ENCODE assay signal across 19 cellular contexts in genomic region chr4:104909376-104909775, GRCh38.
A peak's percentile ranks its signal among the peaks of the same experiment; 100 is the strongest.
DNase-seq lines count a peak whose midpoint lies in the region; ATAC-seq, FAIRE-seq and TF ChIP-seq lines count a peak whose summit lies in the region.
"Had no signal": no experiment of that assay in that cellular context is flagged by ENCODE, and none has a peak within 500 bp of the region (broad histone marks: within the 10 kb centered on the region; RNA-seq: fewer than 3 reads in every experiment).

No MANE protein-coding gene starts in this region.

- peaks cover 54% of the 10 kb centered on the region for H3K27me3 Mint-ChIP-seq in mesothelial cell of epicardium (ENCODE audit: low read depth)

- no peaks in the 10 kb centered on the region for H3K36me3 Mint-ChIP-seq in mesothelial cell of epicardium
- H3K36me3 Mint-ChIP-seq: CD8-positive, alpha-beta T cell had no signal

- BruUV-seq in HepG2 (replicated peaks; lab: Mats Ljungman, UMichigan): no TSS peak
- BruUV-seq in K562 (replicated peaks; lab: Mats Ljungman, UMichigan): no TSS peak

- WGBS in HepG2 (ENCODE audit: low lambda C conversion rate): 0% methylated on average over 1 of the region's 1 CpG
- WGBS in right lobe of liver (ENCODE audit: insufficient coverage, low coverage, low lambda C conversion rate, missing lambda C conversion rate): 18% methylated on average over 1 of the region's 1 CpG
- 0% methylated on average over 1 of the region's 1 CpG for WGBS in K562 (ENCODE audit: insufficient coverage, low coverage, missing lambda C conversion rate)

- TF ChIP-seq CTCF in HepG2 (CRISPR knock-in tag; IDR thresholded peaks at IDR 0.05) (no peak), right lobe of liver (IDR thresholded peaks at IDR 0.05) (no peak), K562 (IDR thresholded peaks at IDR 0.05 in 2 of 3, conservative IDR thresholded peaks at IDR 0.05 in 1 of 3; ENCODE audit: insufficient read depth in 2 of 3, low read depth in 1 of 3, low read length in 3 of 3) (no peak), mesothelial cell of epicardium (IDR thresholded peaks at IDR 0.05; ENCODE audit: unreplicated experiment) (no peak)

- H3K79me2 ChIP-seq in HepG2 (ENCODE audit: insufficient read depth, low read length): no peaks in the 10 kb centered on the region
- no peaks in the 10 kb centered on the region for H3K79me2 ChIP-seq in K562 (ENCODE audit: control insufficient read depth, insufficient read depth, low read length)

- H3K9ac ChIP-seq in HepG2 (ENCODE audit: insufficient read depth, low read depth, low read length): no peak overlapping the region
- H3K9ac ChIP-seq in K562 (ENCODE audit: insufficient read depth in 1 of 2, low read depth in 2 of 2, low read length in 2 of 2): no peak overlapping the region
- H3K9ac ChIP-seq: BLaER1 treated with 17β-estradiol and CSF1 and Interleukin-3, amounts not matched to agents 10 nM and 100 nM had no signal

- DNase-seq in HepG2 (ENCODE audit: low spot score) (no peak), right lobe of liver (no peak), K562 (ENCODE audit: extremely low read depth in 1 of 4, low spot score in 3 of 4) (no peak), mesothelial cell of epicardium (ENCODE audit: low spot score in 2 of 2, unreplicated experiment in 2 of 2) (no peak), iPS-NIHi11 (ENCODE audit: low spot score) (no peak)
- DNase-seq: Caco-2; Calu3; CD4-positive, alpha-beta T cell; CD8-positive, alpha-beta T cell; DMS79 treated with DMSO at 0.1 percent for 48 hours; GF-D8 had no signal

- H3K4me3 ChIP-seq in HepG2 (replicated peaks in 1 of 3; ENCODE audit: insufficient read depth in 1 of 3, low read depth in 2 of 3, low read length in 3 of 3): no peak overlapping the region
- peak overlapping the region in 1 of 3 donors; percentile 52 for H3K4me3 ChIP-seq in right lobe of liver
- no peak overlapping the region for H3K4me3 ChIP-seq in K562
- H3K4me3 ChIP-seq: BLaER1 treated with 17β-estradiol and CSF1 and Interleukin-3, amounts not matched to agents 10 nM and 100 nM had no signal

- intact Hi-C loops in HepG2 (cut with micrococcal nuclease; ENCODE audit: unreplicated experiment): no loop called here
- intact Hi-C loops in right lobe of liver (cut with DNase I): no loop called here
- intact Hi-C loops in K562 (cut with micrococcal nuclease): no loop called here

- no peaks in the 10 kb centered on the region for H3K9me3 ChIP-seq in HepG2 (ENCODE audit: low read length)
- H3K9me3 ChIP-seq in right lobe of liver: no peaks in the 10 kb centered on the region
- no peaks in the 10 kb centered on the region for H3K9me3 ChIP-seq in K562 (replicated peaks; ENCODE audit: control insufficient read depth, insufficient read depth, low read depth, low read length)
- H3K9me3 ChIP-seq: Caco-2 had no signal

- H4K20me1 ChIP-seq in HepG2 (ENCODE audit: insufficient read depth, low read length) (no peaks in the 10 kb centered on the region), K562 (replicated peaks; ENCODE audit: control insufficient read depth, insufficient read depth, low read length) (no peaks in the 10 kb centered on the region)
- H4K20me1 ChIP-seq: BLaER1 treated with 17β-estradiol and CSF1 and Interleukin-3, amounts not matched to agents 10 nM and 100 nM had no signal

- CTCF ChIA-PET in HepG2 (lab: Yijun Ruan, JAX; ENCODE audit: low intra/inter-chr PET ratio, low total read pairs) (no interaction called here), K562 (lab: Yijun Ruan, JAX; ENCODE audit: low intra/inter-chr PET ratio) (no interaction called here)

- TF ChIP-seq EP300 in HepG2 (IDR thresholded peaks at IDR 0.05; ENCODE audit: low read depth in 2 of 2, low read length in 2 of 2): no peak
- no peak for TF ChIP-seq EP300 in HepG2 (CRISPR knock-in tag; IDR thresholded peaks at IDR 0.05; ENCODE audit: borderline replicate concordance)
- TF ChIP-seq EP300 in K562 (IDR thresholded peaks at IDR 0.05; ENCODE audit: low read length): no peak

- H2AFZ ChIP-seq in HepG2 (ENCODE audit: low read length) (no peak overlapping the region), K562 (ENCODE audit: low read depth, low read length) (no peak overlapping the region)

- H3K4me2 ChIP-seq in HepG2 (ENCODE audit: low read depth, low read length) (no peak overlapping the region), K562 (ENCODE audit: insufficient read depth, low read length) (no peak overlapping the region)
- H3K4me2 ChIP-seq: BLaER1 treated with 17β-estradiol and CSF1 and Interleukin-3, amounts not matched to agents 10 nM and 100 nM had no signal

- no peak overlapping the region for H3K27ac Mint-ChIP-seq in mesothelial cell of epicardium
- H3K27ac Mint-ChIP-seq: B cell; CD4-positive, alpha-beta T cell; CD8-positive, alpha-beta T cell had no signal

- ATAC-seq in HepG2 (no peak), right lobe of liver (no peak), K562 (no peak)
- ATAC-seq: CD8-positive, alpha-beta T cell had no signal

- peaks cover 4% of the 10 kb centered on the region for H3K9me3 Mint-ChIP-seq in mesothelial cell of epicardium
- H3K9me3 Mint-ChIP-seq: CD4-positive, alpha-beta T cell; CD8-positive, alpha-beta T cell had no signal

- H3K36me3 ChIP-seq in HepG2 (replicated peaks in 1 of 2; ENCODE audit: control insufficient read depth in 1 of 2, insufficient read depth in 2 of 2, low read length in 2 of 2) (no peaks in the 10 kb centered on the region), right lobe of liver (no peaks in the 10 kb centered on the region), K562 (ENCODE audit: control insufficient read depth, insufficient read depth, low read length) (no peaks in the 10 kb centered on the region)
- H3K36me3 ChIP-seq: BLaER1 treated with 17β-estradiol and CSF1 and Interleukin-3, amounts not matched to agents 10 nM and 100 nM had no signal

- TF ChIP-seq POLR2A in HepG2 (IDR thresholded peaks at IDR 0.05; ENCODE audit: insufficient read depth in 1 of 2, low read depth in 2 of 2, low read length in 2 of 2) (no peak), right lobe of liver (IDR thresholded peaks at IDR 0.05) (no peak), K562 (conservative IDR thresholded peaks at IDR 0.05) (no peak)

- POLR2A ChIA-PET in HepG2 (lab: Yijun Ruan, JAX): no interaction called here
- POLR2A ChIA-PET in K562 (lab: Yijun Ruan, JAX): no interaction called here

- H3K9me1 ChIP-seq in K562 (ENCODE audit: control insufficient read depth, insufficient read depth, low read length): no peaks in the 10 kb centered on the region

- FAIRE-seq in HepG2 (lab: Jason Lieb, UNC) (no peak), K562 (lab: Jason Lieb, UNC) (no peak)
- FAIRE-seq: D721Med, G401.6, GM12892, GM18507 had no signal

- H3K27ac ChIP-seq in HepG2 (ENCODE audit: extremely low read length, insufficient read depth, low read length) (no peak overlapping the region), right lobe of liver (peak overlapping the region in 1 of 3 donors; percentile 54), K562 (ENCODE audit: extremely low read depth, low read depth, low read length) (no peak overlapping the region)
- H3K27ac ChIP-seq: 22Rv1; BLaER1 treated with 17β-estradiol and CSF1 and Interleukin-3, amounts not matched to agents 10 nM and 100 nM; C4-2B had no signal

- H3K4me1 Mint-ChIP-seq in mesothelial cell of epicardium: no peaks in the 10 kb centered on the region
- H3K4me1 Mint-ChIP-seq: B cell had no signal

- TF ChIP-seq RAD21 in HepG2 (CRISPR knock-in tag; IDR thresholded peaks at IDR 0.05) (no peak), K562 (CRISPR knock-in tag; conservative IDR thresholded peaks at IDR 0.05 in 1 of 2, IDR thresholded peaks at IDR 0.05 in 1 of 2) (no peak)

- no peaks in the 10 kb centered on the region for H3K27me3 ChIP-seq in HepG2 (ENCODE audit: control insufficient read depth in 1 of 2, insufficient read depth in 2 of 2, low read length in 2 of 2)
- H3K27me3 ChIP-seq in right lobe of liver: no peaks in the 10 kb centered on the region
- H3K27me3 ChIP-seq in K562 (ENCODE audit: control insufficient read depth in 2 of 2, insufficient read depth in 2 of 2, low read length in 2 of 2): no peaks in the 10 kb centered on the region
- H3K27me3 ChIP-seq: BLaER1 treated with 17β-estradiol and CSF1 and Interleukin-3, amounts not matched to agents 10 nM and 100 nM had no signal

- H3K4me1 ChIP-seq in HepG2 (ENCODE audit: insufficient read depth, low read length) (no peaks in the 10 kb centered on the region), right lobe of liver (peaks cover 0 to 54% (median under 1%) of the 10 kb centered on the region in 4 donors), K562 (replicated peaks in 1 of 2; ENCODE audit: control insufficient read depth in 2 of 2, insufficient read depth in 2 of 2, low read length in 2 of 2) (no peaks in the 10 kb centered on the region)
- H3K4me1 ChIP-seq: Caco-2 had no signal

- H3K4me3 Mint-ChIP-seq in mesothelial cell of epicardium: no peak overlapping the region
- H3K4me3 Mint-ChIP-seq: B cell; CD4-positive, alpha-beta T cell; CD8-positive, alpha-beta T cell had no signal

- in situ Hi-C loops in HepG2 (cut with HindIII; ENCODE audit: extremely low pct_ligation_motif_present, low pct_unique_long_range_greater_than_20kb) (loop anchor here (25.0 kb wide), 1 partner anchor 553 kb away; the partner anchor contains the start of gene PPA2), K562 (cut with MboI) (no loop called here)

TF ChIP-seq in HepG2, 621 proteins besides CTCF, POLR2A, EP300 and RAD21:
- TF ChIP-seq BRD4 (CRISPR knock-in tag; IDR thresholded peaks at IDR 0.05): no peak
- TF ChIP-seq MAFK (conservative IDR thresholded peaks at IDR 0.05 in 1 of 2, IDR thresholded peaks at IDR 0.05 in 1 of 2; ENCODE audit: low read length in 2 of 2): peak; percentile 60 to 73
- peak; percentile 69 for TF ChIP-seq MAFF (IDR thresholded peaks at IDR 0.05; ENCODE audit: low read depth, low read length)

TF ChIP-seq in K562, 482 proteins besides CTCF, POLR2A, EP300 and RAD21:
- TF ChIP-seq ZBTB7A (IDR thresholded peaks at IDR 0.05; ENCODE audit: borderline replicate concordance, control insufficient read depth, low read depth, low read length) (no peak), MIER1 (IDR thresholded peaks at IDR 0.05; ENCODE audit: low read depth) (no peak), SRSF7 (optimal IDR thresholded peaks at IDR 0.05; ENCODE audit: low read depth, low read length) (no peak), SREBF1 (IDR thresholded peaks at IDR 0.05; ENCODE audit: borderline replicate concordance, low read depth, low read length) (no peak), IRF2 (CRISPR knock-in tag; IDR thresholded peaks at IDR 0.05) (no peak), MAFG (tag; conservative IDR thresholded peaks at IDR 0.05) (0 out of 2 replicates have a peak, but pooled peaks have one; percentile 12), CBX1 (IDR thresholded peaks at IDR 0.05; ENCODE audit: low read depth) (no peak), ZNF316 (IDR thresholded peaks at IDR 0.05) (peak; percentile 46; the same call in 1 of the 2 replicates), CBFB (CRISPR knock-in tag; IDR thresholded peaks at IDR 0.05) (no peak)

Comparison
In these comparisons a context has a peak if more than half of its experiments do, and no peak if none do; other contexts are left out.
1. Of the 241 proteins assayed by ChIP-seq in both HepG2 and K562: peak only in HepG2: MAFF and MAFK; only in K562: MAFG; in both: none; in neither: 238.